Comparison of ENCODE assay signal across 3 cellular contexts in the genomic region with DNA sequence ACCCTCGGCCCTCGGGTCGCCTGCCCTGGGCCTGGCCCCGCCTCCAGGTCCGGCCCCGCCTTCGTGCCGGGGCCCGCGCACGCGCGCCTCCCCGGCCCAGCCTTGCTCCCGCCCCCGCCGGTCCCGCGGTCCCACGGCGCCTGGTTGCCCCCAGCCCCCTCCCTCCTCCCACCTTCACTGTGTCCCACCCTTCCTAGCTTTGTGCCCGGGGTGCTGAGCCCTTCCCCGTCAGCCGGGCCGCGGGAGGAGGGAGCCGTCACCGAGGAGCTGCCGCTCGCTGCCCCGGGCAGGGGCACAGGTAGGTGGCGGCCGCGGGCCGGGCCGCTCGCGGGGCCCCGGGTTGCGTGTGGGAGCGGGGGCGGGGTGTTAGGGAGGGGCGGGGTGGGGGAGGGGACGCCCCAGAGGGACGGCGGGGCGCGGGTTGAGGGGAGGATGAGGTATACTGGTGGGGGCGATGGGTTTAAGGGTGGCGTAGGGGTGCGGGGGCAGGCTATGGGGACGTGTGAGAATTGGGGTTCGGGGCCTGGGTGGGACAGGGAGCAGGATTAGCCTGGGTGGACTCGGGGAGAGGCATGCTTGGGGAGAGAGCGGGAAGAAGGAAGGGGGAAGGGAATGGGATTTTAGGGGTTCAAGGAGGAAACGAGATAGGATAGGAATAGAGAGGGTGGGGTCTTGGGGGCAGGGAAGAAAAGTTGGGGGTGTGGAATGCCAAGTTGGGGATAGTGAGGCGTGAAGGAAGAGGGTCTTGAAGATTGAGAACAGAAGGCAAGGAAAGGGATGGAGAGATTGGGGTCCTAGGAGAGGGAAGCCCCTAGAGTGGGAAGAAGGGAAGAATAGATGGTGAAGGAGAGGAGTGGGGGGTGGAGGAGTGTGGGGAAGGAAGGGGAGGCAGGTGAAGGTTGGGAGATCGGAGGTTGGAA.
A peak's percentile ranks its signal among the peaks of the same experiment; 100 is the strongest.
TF ChIP-seq lines count a peak whose summit lies in the region.

A gene with protein sequence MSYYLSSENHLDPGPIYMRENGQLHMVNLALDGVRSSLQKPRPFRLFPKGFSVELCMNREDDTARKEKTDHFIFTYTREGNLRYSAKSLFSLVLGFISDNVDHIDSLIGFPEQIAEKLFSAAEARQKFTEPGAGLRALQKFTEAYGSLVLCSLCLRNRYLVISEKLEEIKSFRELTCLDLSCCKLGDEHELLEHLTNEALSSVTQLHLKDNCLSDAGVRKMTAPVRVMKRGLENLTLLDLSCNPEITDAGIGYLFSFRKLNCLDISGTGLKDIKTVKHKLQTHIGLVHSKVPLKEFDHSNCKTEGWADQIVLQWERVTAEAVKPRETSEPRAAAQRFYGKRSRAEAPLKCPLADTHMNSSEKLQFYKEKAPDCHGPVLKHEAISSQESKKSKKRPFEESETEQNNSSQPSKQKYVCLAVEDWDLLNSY (plus strand): TSS at position 99 of the 920 bp plus-strand sequence. CDS start 5,650 bp downstream, outside the sequence.

TF ChIP-seq in A549, 52 proteins besides CTCF, POLR2A, EP300 and RAD21:
- TF ChIP-seq RFX5 (IDR thresholded peaks at IDR 0.05) (no peak), PHF8 (IDR thresholded peaks at IDR 0.05; ENCODE audit: borderline replicate concordance, low read depth) (peak; percentile 45; the same call in 1 of the 2 replicates), JUN (IDR thresholded peaks at IDR 0.05) (peak in 1 of 2 experiments; percentile 45; a peak in 1 of 5 replicates), RARB (CRISPR knock-in tag; IDR thresholded peaks at IDR 0.05) (no peak)
- TF ChIP-seq, protein P1, sequence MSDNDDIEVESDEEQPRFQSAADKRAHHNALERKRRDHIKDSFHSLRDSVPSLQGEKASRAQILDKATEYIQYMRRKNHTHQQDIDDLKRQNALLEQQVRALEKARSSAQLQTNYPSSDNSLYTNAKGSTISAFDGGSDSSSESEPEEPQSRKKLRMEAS (IDR thresholded peaks at IDR 0.05) = peak; percentile 15; the same call in 1 of the 2 replicates
- TF ChIP-seq, protein P2, sequence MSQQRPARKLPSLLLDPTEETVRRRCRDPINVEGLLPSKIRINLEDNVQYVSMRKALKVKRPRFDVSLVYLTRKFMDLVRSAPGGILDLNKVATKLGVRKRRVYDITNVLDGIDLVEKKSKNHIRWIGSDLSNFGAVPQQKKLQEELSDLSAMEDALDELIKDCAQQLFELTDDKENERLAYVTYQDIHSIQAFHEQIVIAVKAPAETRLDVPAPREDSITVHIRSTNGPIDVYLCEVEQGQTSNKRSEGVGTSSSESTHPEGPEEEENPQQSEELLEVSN (IDR thresholded peaks at IDR 0.05; ENCODE audit: borderline replicate concordance, low read depth) = no peak

TF ChIP-seq in HEK293T, 16 proteins besides CTCF, POLR2A, EP300 and RAD21:
- TF ChIP-seq NFRKB (IDR thresholded peaks at IDR 0.05) (no peak), FOXA1 (IDR thresholded peaks at IDR 0.05) (no peak), ZNF384 (IDR thresholded peaks at IDR 0.05) (no peak), BHLHE40 (IDR thresholded peaks at IDR 0.05; ENCODE audit: borderline replicate concordance) (no peak), SUZ12 (IDR thresholded peaks at IDR 0.05) (no peak), TARDBP (IDR thresholded peaks at IDR 0.05) (no peak), L3MBTL2 (conservative IDR thresholded peaks at IDR 0.05) (no peak)

TF ChIP-seq in GM12878, 131 proteins besides CTCF, POLR2A, EP300 and RAD21 (continues in another document):
- TF ChIP-seq ZNF274 (IDR thresholded peaks at IDR 0.05; ENCODE audit: insufficient read depth, insufficient read length) (no peak), DPF2 (IDR thresholded peaks at IDR 0.05) (peak; percentile 41; the same call in 1 of the 2 replicates), TCF12 (IDR thresholded peaks at IDR 0.05; ENCODE audit: low read depth, low read length) (no peak), RBBP5 (conservative IDR thresholded peaks at IDR 0.05) (no peak), HDGF (IDR thresholded peaks at IDR 0.05) (peak; percentile 88), MTA2 (IDR thresholded peaks at IDR 0.05; ENCODE audit: low read depth) (peak; percentile 39; the same call in 1 of the 2 replicates), GATAD2B (conservative IDR thresholded peaks at IDR 0.05; ENCODE audit: low read depth) (peak; percentile 67), LARP7 (IDR thresholded peaks at IDR 0.05) (peak; percentile 65), PAX5 (IDR thresholded peaks at IDR 0.05; ENCODE audit: borderline replicate concordance, low read depth, low read length) (peak; percentile 0; the same call in 1 of the 2 replicates), HDAC6 (IDR thresholded peaks at IDR 0.05; ENCODE audit: unreplicated experiment) (no peak), TARDBP (IDR thresholded peaks at IDR 0.05; ENCODE audit: borderline replicate concordance) (no peak), RB1 (IDR thresholded peaks at IDR 0.05; ENCODE audit: borderline replicate concordance) (0 out of 2 replicates have a peak, but pooled peaks have one; percentile 14), YY1 (IDR thresholded peaks at IDR 0.05; ENCODE audit: low read depth, low read length) (0 out of 2 replicates have a peak, but pooled peaks have one; percentile 6), ESRRA (IDR thresholded peaks at IDR 0.05; ENCODE audit: low read length) (no peak), NFYA (IDR thresholded peaks at IDR 0.05; ENCODE audit: borderline replicate concordance, low read depth, low read length) (no peak), ZNF622 (IDR thresholded peaks at IDR 0.05) (no peak), FOXK2 (IDR thresholded peaks at IDR 0.05) (no peak), EGR1 (IDR thresholded peaks at IDR 0.05; ENCODE audit: borderline replicate concordance in 1 of 2, low read depth in 2 of 2, low read length in 2 of 2) (peak in 1 of 2 experiments; percentile 56; a peak in 2 of 3 replicates), STAT3 (IDR thresholded peaks at IDR 0.05; ENCODE audit: low read depth, low read length) (no peak), NRF1 (conservative IDR thresholded peaks at IDR 0.05; ENCODE audit: low read depth, low read length) (peak; percentile 74), NBN (IDR thresholded peaks at IDR 0.05) (peak; percentile 71; the same call in 1 of the 2 replicates), KDM1A (IDR thresholded peaks at IDR 0.05; ENCODE audit: borderline replicate concordance) (no peak), NR2F1 (conservative IDR thresholded peaks at IDR 0.05) (0 out of 2 replicates have a peak, but pooled peaks have one; percentile 31), BACH1 (IDR thresholded peaks at IDR 0.05; ENCODE audit: borderline replicate concordance) (peak; percentile 82), IKZF2 (IDR thresholded peaks at IDR 0.05) (peak in 1 of 2 experiments; percentile 46; a peak in 2 of 4 replicates), NFIC (IDR thresholded peaks at IDR 0.05; ENCODE audit: low read depth, low read length) (no peak), POLR2AphosphoS2 (IDR thresholded peaks at IDR 0.05; ENCODE audit: low read depth, low read length) (no peak), RELA (IDR thresholded peaks at IDR 0.05; ENCODE audit: borderline replicate concordance, partially characterized antibody) (no peak), SIX5 (IDR thresholded peaks at IDR 0.05; ENCODE audit: low read depth, low read length, severe bottlenecking) (no peak), NR2C1 (IDR thresholded peaks at IDR 0.05) (no peak), YBX1 (IDR thresholded peaks at IDR 0.05) (no peak)
- TF ChIP-seq, protein P3, sequence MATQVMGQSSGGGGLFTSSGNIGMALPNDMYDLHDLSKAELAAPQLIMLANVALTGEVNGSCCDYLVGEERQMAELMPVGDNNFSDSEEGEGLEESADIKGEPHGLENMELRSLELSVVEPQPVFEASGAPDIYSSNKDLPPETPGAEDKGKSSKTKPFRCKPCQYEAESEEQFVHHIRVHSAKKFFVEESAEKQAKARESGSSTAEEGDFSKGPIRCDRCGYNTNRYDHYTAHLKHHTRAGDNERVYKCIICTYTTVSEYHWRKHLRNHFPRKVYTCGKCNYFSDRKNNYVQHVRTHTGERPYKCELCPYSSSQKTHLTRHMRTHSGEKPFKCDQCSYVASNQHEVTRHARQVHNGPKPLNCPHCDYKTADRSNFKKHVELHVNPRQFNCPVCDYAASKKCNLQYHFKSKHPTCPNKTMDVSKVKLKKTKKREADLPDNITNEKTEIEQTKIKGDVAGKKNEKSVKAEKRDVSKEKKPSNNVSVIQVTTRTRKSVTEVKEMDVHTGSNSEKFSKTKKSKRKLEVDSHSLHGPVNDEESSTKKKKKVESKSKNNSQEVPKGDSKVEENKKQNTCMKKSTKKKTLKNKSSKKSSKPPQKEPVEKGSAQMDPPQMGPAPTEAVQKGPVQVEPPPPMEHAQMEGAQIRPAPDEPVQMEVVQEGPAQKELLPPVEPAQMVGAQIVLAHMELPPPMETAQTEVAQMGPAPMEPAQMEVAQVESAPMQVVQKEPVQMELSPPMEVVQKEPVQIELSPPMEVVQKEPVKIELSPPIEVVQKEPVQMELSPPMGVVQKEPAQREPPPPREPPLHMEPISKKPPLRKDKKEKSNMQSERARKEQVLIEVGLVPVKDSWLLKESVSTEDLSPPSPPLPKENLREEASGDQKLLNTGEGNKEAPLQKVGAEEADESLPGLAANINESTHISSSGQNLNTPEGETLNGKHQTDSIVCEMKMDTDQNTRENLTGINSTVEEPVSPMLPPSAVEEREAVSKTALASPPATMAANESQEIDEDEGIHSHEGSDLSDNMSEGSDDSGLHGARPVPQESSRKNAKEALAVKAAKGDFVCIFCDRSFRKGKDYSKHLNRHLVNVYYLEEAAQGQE (IDR thresholded peaks at IDR 0.05; ENCODE audit: low read depth, low read length) = no peak
- TF ChIP-seq, protein P4, sequence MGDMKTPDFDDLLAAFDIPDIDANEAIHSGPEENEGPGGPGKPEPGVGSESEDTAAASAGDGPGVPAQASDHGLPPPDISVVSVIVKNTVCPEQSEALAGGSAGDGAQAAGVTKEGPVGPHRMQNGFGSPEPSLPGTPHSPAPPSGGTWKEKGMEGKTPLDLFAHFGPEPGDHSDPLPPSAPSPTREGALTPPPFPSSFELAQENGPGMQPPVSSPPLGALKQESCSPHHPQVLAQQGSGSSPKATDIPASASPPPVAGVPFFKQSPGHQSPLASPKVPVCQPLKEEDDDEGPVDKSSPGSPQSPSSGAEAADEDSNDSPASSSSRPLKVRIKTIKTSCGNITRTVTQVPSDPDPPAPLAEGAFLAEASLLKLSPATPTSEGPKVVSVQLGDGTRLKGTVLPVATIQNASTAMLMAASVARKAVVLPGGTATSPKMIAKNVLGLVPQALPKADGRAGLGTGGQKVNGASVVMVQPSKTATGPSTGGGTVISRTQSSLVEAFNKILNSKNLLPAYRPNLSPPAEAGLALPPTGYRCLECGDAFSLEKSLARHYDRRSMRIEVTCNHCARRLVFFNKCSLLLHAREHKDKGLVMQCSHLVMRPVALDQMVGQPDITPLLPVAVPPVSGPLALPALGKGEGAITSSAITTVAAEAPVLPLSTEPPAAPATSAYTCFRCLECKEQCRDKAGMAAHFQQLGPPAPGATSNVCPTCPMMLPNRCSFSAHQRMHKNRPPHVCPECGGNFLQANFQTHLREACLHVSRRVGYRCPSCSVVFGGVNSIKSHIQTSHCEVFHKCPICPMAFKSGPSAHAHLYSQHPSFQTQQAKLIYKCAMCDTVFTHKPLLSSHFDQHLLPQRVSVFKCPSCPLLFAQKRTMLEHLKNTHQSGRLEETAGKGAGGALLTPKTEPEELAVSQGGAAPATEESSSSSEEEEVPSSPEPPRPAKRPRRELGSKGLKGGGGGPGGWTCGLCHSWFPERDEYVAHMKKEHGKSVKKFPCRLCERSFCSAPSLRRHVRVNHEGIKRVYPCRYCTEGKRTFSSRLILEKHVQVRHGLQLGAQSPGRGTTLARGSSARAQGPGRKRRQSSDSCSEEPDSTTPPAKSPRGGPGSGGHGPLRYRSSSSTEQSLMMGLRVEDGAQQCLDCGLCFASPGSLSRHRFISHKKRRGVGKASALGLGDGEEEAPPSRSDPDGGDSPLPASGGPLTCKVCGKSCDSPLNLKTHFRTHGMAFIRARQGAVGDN (IDR thresholded peaks at IDR 0.05) = peak; percentile 48; the same call in 1 of the 2 replicates
- TF ChIP-seq, protein P1 (IDR thresholded peaks at IDR 0.05; ENCODE audit: low read depth, low read length) = no peak
- TF ChIP-seq, protein P5, sequence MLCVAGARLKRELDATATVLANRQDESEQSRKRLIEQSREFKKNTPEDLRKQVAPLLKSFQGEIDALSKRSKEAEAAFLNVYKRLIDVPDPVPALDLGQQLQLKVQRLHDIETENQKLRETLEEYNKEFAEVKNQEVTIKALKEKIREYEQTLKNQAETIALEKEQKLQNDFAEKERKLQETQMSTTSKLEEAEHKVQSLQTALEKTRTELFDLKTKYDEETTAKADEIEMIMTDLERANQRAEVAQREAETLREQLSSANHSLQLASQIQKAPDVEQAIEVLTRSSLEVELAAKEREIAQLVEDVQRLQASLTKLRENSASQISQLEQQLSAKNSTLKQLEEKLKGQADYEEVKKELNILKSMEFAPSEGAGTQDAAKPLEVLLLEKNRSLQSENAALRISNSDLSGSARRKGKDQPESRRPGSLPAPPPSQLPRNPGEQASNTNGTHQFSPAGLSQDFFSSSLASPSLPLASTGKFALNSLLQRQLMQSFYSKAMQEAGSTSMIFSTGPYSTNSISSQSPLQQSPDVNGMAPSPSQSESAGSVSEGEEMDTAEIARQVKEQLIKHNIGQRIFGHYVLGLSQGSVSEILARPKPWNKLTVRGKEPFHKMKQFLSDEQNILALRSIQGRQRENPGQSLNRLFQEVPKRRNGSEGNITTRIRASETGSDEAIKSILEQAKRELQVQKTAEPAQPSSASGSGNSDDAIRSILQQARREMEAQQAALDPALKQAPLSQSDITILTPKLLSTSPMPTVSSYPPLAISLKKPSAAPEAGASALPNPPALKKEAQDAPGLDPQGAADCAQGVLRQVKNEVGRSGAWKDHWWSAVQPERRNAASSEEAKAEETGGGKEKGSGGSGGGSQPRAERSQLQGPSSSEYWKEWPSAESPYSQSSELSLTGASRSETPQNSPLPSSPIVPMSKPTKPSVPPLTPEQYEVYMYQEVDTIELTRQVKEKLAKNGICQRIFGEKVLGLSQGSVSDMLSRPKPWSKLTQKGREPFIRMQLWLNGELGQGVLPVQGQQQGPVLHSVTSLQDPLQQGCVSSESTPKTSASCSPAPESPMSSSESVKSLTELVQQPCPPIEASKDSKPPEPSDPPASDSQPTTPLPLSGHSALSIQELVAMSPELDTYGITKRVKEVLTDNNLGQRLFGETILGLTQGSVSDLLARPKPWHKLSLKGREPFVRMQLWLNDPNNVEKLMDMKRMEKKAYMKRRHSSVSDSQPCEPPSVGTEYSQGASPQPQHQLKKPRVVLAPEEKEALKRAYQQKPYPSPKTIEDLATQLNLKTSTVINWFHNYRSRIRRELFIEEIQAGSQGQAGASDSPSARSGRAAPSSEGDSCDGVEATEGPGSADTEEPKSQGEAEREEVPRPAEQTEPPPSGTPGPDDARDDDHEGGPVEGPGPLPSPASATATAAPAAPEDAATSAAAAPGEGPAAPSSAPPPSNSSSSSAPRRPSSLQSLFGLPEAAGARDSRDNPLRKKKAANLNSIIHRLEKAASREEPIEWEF (IDR thresholded peaks at IDR 0.05; ENCODE audit: insufficient replicate concordance, low read depth, low read length) = no peak
- TF ChIP-seq, protein P6, sequence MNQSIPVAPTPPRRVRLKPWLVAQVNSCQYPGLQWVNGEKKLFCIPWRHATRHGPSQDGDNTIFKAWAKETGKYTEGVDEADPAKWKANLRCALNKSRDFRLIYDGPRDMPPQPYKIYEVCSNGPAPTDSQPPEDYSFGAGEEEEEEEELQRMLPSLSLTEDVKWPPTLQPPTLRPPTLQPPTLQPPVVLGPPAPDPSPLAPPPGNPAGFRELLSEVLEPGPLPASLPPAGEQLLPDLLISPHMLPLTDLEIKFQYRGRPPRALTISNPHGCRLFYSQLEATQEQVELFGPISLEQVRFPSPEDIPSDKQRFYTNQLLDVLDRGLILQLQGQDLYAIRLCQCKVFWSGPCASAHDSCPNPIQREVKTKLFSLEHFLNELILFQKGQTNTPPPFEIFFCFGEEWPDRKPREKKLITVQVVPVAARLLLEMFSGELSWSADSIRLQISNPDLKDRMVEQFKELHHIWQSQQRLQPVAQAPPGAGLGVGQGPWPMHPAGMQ (IDR thresholded peaks at IDR 0.05; ENCODE audit: borderline replicate concordance) = no peak
